ENCODE assay signal across 8 cellular contexts in the genomic region with DNA sequence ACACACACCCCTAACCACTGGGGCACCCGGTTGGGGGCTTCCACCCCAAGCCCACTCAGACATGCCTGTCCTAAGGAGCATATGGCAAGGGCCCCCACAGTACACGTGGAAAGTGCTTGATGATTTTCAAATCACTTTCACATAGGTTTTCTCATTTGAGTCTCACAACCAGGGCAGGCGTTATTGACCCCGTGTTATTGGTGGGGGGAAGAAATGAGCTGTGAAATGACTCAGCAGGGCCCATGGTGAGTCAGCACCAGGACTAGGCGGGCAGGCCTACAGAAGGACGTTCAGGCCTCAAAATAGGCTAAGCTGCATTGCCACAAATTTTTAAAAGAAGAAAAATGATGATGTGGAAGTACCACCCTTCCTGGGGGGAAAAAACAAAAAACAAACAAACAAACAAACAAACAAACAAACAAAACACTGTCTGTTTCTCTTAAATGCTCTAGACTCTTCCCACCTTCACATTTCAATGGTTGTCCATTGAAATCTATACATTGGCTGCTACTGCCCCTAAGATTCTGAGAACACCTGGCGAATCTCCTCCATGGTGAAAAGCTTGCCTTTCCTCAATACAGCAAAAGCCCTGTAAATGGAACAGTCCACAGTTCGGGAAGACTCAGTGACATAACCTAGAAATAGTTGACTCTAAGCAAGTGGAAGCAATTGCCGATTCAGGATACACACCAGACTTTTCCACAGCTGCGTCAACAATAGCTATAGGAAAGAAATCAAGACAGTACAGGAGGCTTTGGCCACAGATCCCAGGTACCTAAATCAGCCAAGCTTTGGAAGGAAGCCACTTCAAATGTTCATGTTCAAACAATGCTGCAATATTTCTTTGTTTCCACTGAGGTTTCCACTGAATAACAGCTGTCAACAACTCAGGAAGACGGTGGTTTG.
DNase-seq lines count a peak whose midpoint lies in the region; TF ChIP-seq lines count a peak whose summit lies in the region.

No MANE protein-coding gene starts in this region.

- DNase-seq in activated gamma-delta T cell treated with anti-CD3 and anti-CD28 coated beads, Interleukin-2, amount 50 U/mL, for 16 hours (ENCODE audit: low read depth), result peak; percentile 22
- DNase-seq in activated gamma-delta T cell (lab: John Stamatoyannopoulos, UW) (no peak), RKO (ENCODE audit: low spot score) (peak; percentile 63), erythroblast (lab: John Stamatoyannopoulos, UW) (peak; percentile 72 to 83), KG1 (lab: John Stamatoyannopoulos, UW) (no peak), GF-D8 (lab: John Stamatoyannopoulos, UW) (no peak), retina (no peak)
- DNase-seq in stimulated activated CD4-positive, alpha-beta T cell treated with anti-CD3 and anti-CD28 coated beads, Interleukin-4, amount 100 ng/mL, for 48 hours (ENCODE audit: low read depth in 2 of 2), result peak; percentile 33 to 52

- no peak for TF ChIP-seq POLR2A in erythroblast (IDR thresholded peaks at IDR 0.05; ENCODE audit: low read length)

Comparison
In these comparisons a context has a peak if more than half of its experiments do, and no peak if none do; other contexts are left out.
1. DNase-seq: peak in activated gamma-delta T cell treated with anti-CD3 and anti-CD28 coated beads, Interleukin-2, amount 50 U/mL, for 16 hours (single experiment), RKO (single experiment), erythroblast (2 of 2) and stimulated activated CD4-positive, alpha-beta T cell treated with anti-CD3 and anti-CD28 coated beads, Interleukin-4, amount 100 ng/mL, for 48 hours (2 of 2); none in activated gamma-delta T cell (single experiment), KG1 (single experiment), GF-D8 (single experiment) and retina (single experiment).